8 cellular contexts compared by ENCODE assay signal in genomic region chr1:100868364-100868995, GRCh38. TPM values are rescaled to one million over a fixed set of nuclear protein-coding genes. Genes with fewer than 3 reads are reported as not detected.
DNase-seq lines count a peak whose midpoint lies in the region; ATAC-seq, FAIRE-seq and TF ChIP-seq lines count a peak whose summit lies in the region.

No MANE protein-coding gene starts in this region.

- DNase-seq in NCI-H1417 (lab: John Stamatoyannopoulos, UW): peak; percentile 7 to 61 (median 33)
- DNase-seq in NCI-H1417 treated with DMSO at 0.1 percent for 48 hours (lab: John Stamatoyannopoulos, UW): no peak
- peak; percentile 56 for DNase-seq in NB4 (ENCODE audit: low read depth)
- DNase-seq in K562 (ENCODE audit: extremely low read depth in 1 of 4, low spot score in 3 of 4): peak in 3 of 4 experiments; percentile 9 to 51 (median 14)
- DNase-seq in HepG2 (ENCODE audit: low spot score): peak; percentile 22
- DNase-seq in activated CD4-positive, alpha-beta T cell treated with anti-CD3 and anti-CD28 coated beads, Interleukin-2, amount 50 U/mL, for 48 hours: no peak

- H3K36me3 ChIP-seq in K562 (ENCODE audit: control insufficient read depth, insufficient read depth, low read length) (no peaks in the 10 kb centered on the region), HepG2 (replicated peaks in 1 of 2; ENCODE audit: control insufficient read depth in 1 of 2, insufficient read depth in 2 of 2, low read length in 2 of 2) (no peaks in the 10 kb centered on the region)

- H3K4me3 ChIP-seq in NB4 (ENCODE audit: low read depth, low read length) (no peak overlapping the region), K562 (no peak overlapping the region), HepG2 (replicated peaks in 1 of 3; ENCODE audit: insufficient read depth in 1 of 3, low read depth in 2 of 3, low read length in 3 of 3) (no peak overlapping the region)

- TF ChIP-seq EP300 in K562 (IDR thresholded peaks at IDR 0.05; ENCODE audit: low read length) (no peak), HepG2 (IDR thresholded peaks at IDR 0.05; ENCODE audit: low read depth in 2 of 2, low read length in 2 of 2) (no peak), HepG2 (CRISPR knock-in tag; IDR thresholded peaks at IDR 0.05; ENCODE audit: borderline replicate concordance) (no peak)

- TF ChIP-seq RAD21 in K562 (CRISPR knock-in tag; conservative IDR thresholded peaks at IDR 0.05 in 1 of 2, IDR thresholded peaks at IDR 0.05 in 1 of 2) (peak; percentile 84 to 89), HepG2 (CRISPR knock-in tag; IDR thresholded peaks at IDR 0.05) (peak; percentile 39; the same call in 1 of the 2 replicates)

- peak; percentile 29 for FAIRE-seq in K562 (lab: Jason Lieb, UNC)
- FAIRE-seq in HepG2 (lab: Jason Lieb, UNC): no peak

- no peak for TF ChIP-seq POLR2A in NB4 (IDR thresholded peaks at IDR 0.05; ENCODE audit: extremely low read depth, insufficient read length)
- TF ChIP-seq POLR2A in K562 (conservative IDR thresholded peaks at IDR 0.05): no peak
- TF ChIP-seq POLR2A in HepG2 (IDR thresholded peaks at IDR 0.05; ENCODE audit: insufficient read depth in 1 of 2, low read depth in 2 of 2, low read length in 2 of 2): no peak

- in situ Hi-C loops in K562 (cut with MboI): loop anchor here (10.0 to 25.0 kb wide), 3 partner anchors 114 to 1064 kb away; no protein-coding TSS in a partner anchor
- in situ Hi-C loops in HepG2 (cut with HindIII; ENCODE audit: extremely low pct_ligation_motif_present, low pct_unique_long_range_greater_than_20kb): loop anchor here (5.0 to 25.0 kb wide), 3 partner anchors 264 to 1056 kb away; no protein-coding TSS in a partner anchor

- H3K4me2 ChIP-seq in K562 (ENCODE audit: insufficient read depth, low read length) (no peak overlapping the region), HepG2 (ENCODE audit: low read depth, low read length) (no peak overlapping the region)

- H3K79me2 ChIP-seq in K562 (ENCODE audit: control insufficient read depth, insufficient read depth, low read length) (no peaks in the 10 kb centered on the region), HepG2 (ENCODE audit: insufficient read depth, low read length) (no peaks in the 10 kb centered on the region)

- H3K27me3 ChIP-seq in K562 (ENCODE audit: control insufficient read depth in 2 of 2, insufficient read depth in 2 of 2, low read length in 2 of 2) (no peaks in the 10 kb centered on the region), HepG2 (ENCODE audit: control insufficient read depth in 1 of 2, insufficient read depth in 2 of 2, low read length in 2 of 2) (no peaks in the 10 kb centered on the region)

- no peak overlapping the region for H3K27ac ChIP-seq in K562 (ENCODE audit: extremely low read depth, low read depth, low read length)
- no peak overlapping the region for H3K27ac ChIP-seq in HepG2 (ENCODE audit: extremely low read length, insufficient read depth, low read length)

- TF ChIP-seq CTCF in NB4 (IDR thresholded peaks at IDR 0.05; ENCODE audit: low read depth, low read length): no peak
- TF ChIP-seq CTCF in K562 (IDR thresholded peaks at IDR 0.05 in 2 of 3, conservative IDR thresholded peaks at IDR 0.05 in 1 of 3; ENCODE audit: insufficient read depth in 2 of 3, low read depth in 1 of 3, low read length in 3 of 3): peak in 2 of 3 experiments; percentile 26 to 81; a peak in 4 of 6 replicates
- TF ChIP-seq CTCF in HepG2 (CRISPR knock-in tag; IDR thresholded peaks at IDR 0.05): peak; percentile 53

- no peaks in the 10 kb centered on the region for H3K9me1 ChIP-seq in K562 (ENCODE audit: control insufficient read depth, insufficient read depth, low read length)

- CTCF ChIA-PET in K562 (lab: Yijun Ruan, JAX; ENCODE audit: low intra/inter-chr PET ratio) (interaction anchor here (0.6 to 2.1 kb wide), 6 partner anchors 33 to 1059 kb away, joined by 4 to 15 read pairs (median 8); no protein-coding TSS in a partner anchor), HepG2 (lab: Yijun Ruan, JAX; ENCODE audit: low intra/inter-chr PET ratio, low total read pairs) (interaction anchor here (0.8 to 3.0 kb wide), 4 partner anchors 33 to 413 kb away, joined by 6 to 20 read pairs (median 8); no protein-coding TSS in a partner anchor)

- H4K20me1 ChIP-seq in K562 (replicated peaks; ENCODE audit: control insufficient read depth, insufficient read depth, low read length): no peaks in the 10 kb centered on the region
- no peaks in the 10 kb centered on the region for H4K20me1 ChIP-seq in HepG2 (ENCODE audit: insufficient read depth, low read length)

- H3K9me3 ChIP-seq in K562 (replicated peaks; ENCODE audit: control insufficient read depth, insufficient read depth, low read depth, low read length) (no peaks in the 10 kb centered on the region), HepG2 (ENCODE audit: low read length) (no peaks in the 10 kb centered on the region)

- H2AFZ ChIP-seq in K562 (ENCODE audit: low read depth, low read length) (no peak overlapping the region), HepG2 (ENCODE audit: low read length) (no peak overlapping the region)

- ATAC-seq in K562 (peak; percentile 65; the same call in 1 of the 3 replicates), HepG2 (0 out of 3 replicates have a peak, but pooled peaks have one; percentile 27), HG03135 (IDR thresholded peaks at IDR 0.05; ENCODE audit: unreplicated experiment) (no peak), HG02938 (IDR thresholded peaks at IDR 0.05; ENCODE audit: unreplicated experiment) (no peak)

- BruUV-seq in K562 (replicated peaks; lab: Mats Ljungman, UMichigan) (no TSS peak), HepG2 (replicated peaks; lab: Mats Ljungman, UMichigan) (no TSS peak)

- no peak overlapping the region for H3K9ac ChIP-seq in K562 (ENCODE audit: insufficient read depth in 1 of 2, low read depth in 2 of 2, low read length in 2 of 2)
- H3K9ac ChIP-seq in HepG2 (ENCODE audit: insufficient read depth, low read depth, low read length): no peak overlapping the region

- POLR2A ChIA-PET in K562 (lab: Yijun Ruan, JAX) (interaction anchor here (0.7 to 1.0 kb wide), 2 partner anchors 15 to 167 kb away, joined by 3 to 4 read pairs; no protein-coding TSS in a partner anchor), HepG2 (lab: Yijun Ruan, JAX) (no interaction called here)

- WGBS in K562 (ENCODE audit: insufficient coverage, low coverage, missing lambda C conversion rate): 8% methylated on average over 7 of the region's 7 CpGs
- 15% methylated on average over 7 of the region's 7 CpGs for WGBS in HepG2 (ENCODE audit: low lambda C conversion rate)

- H3K4me1 ChIP-seq in K562 (replicated peaks in 1 of 2; ENCODE audit: control insufficient read depth in 2 of 2, insufficient read depth in 2 of 2, low read length in 2 of 2) (no peaks in the 10 kb centered on the region), HepG2 (ENCODE audit: insufficient read depth, low read length) (no peaks in the 10 kb centered on the region)

- intact Hi-C loops in K562 (cut with micrococcal nuclease) (loop anchor here (1.0 to 5.0 kb wide), 3 partner anchors 326 to 1060 kb away; no protein-coding TSS in a partner anchor), HepG2 (cut with micrococcal nuclease; ENCODE audit: unreplicated experiment) (loop anchor here (1.0 to 5.0 kb wide), 5 partner anchors 34 to 1061 kb away; no protein-coding TSS in a partner anchor)

RNA-seq across cellular contexts. Expression of gene EXTL2, which starts 26.2 kb away (rescaled TPM):
- total RNA-seq in K562 (2011; cell fraction: chromatin; rRNA removed; ENCODE audit: low replicate concordance): 22.5 and 64.7 TPM in 2 replicates
- 18.0 and 20.9 TPM in 2 replicates for total RNA-seq in K562 (2011; cell fraction: nucleolus; rRNA removed)
- 37.9 and 70.1 TPM in 2 replicates for total RNA-seq in K562 (2011; cell fraction: nucleoplasm; rRNA removed)
- total RNA-seq in K562 (2014; rRNA removed) (8.5 and 9.1 TPM in 2 replicates), K562 (2014; rRNA removed; fragmentation: Illumina TruSeq; extraction: Trizol) (27.7 and 29.4 TPM in 2 replicates), K562 (2015; rRNA removed; fragmentation: Illumina TruSeq; extraction: Trizol) (25.0 and 26.0 TPM in 2 replicates), K562 (2021) (16.8 and 17.0 TPM in 2 replicates), HepG2 (2016; rRNA removed; fragmentation: Illumina TruSeq; extraction: Trizol) (18.8 and 23.5 TPM in 2 replicates)
- polyA plus RNA-seq in K562 (2011; rRNA removed) (29.7 and 40.7 TPM in 2 replicates), K562 (2014; fragmentation: Illumina TruSeq; extraction: Trizol) (20.4 and 21.2 TPM in 2 replicates), K562 (2014; fragmentation: Nextera tagmentation; extraction: Ambion mirVana) (10 to 100 TPM; 30.5 to 38.6 TPM), K562 (2014; rRNA removed) (14.1 and 17.9 TPM in 2 replicates), HepG2 (2011; rRNA removed) (16.0 and 22.0 TPM in 2 replicates)
- 7.8 and 12.4 TPM in 2 replicates for polyA plus RNA-seq in K562 (2011; cell fraction: cytosol; rRNA removed)
- polyA plus RNA-seq in K562 (2011; cell fraction: nucleus; rRNA removed): 28.9 and 33.0 TPM in 2 replicates
- 15.7 and 21.4 TPM in 2 replicates for polyA plus RNA-seq in K562 (2012)
- polyA minus RNA-seq in K562 (2011; rRNA and poly(A)+ RNA removed): 25.9 and 28.3 TPM in 2 replicates
- polyA minus RNA-seq in K562 (2011; cell fraction: cytosol; rRNA and poly(A)+ RNA removed): 6.7 and 13.1 TPM in 2 replicates
- 19.9 and 35.4 TPM in 2 replicates for polyA minus RNA-seq in K562 (2011; cell fraction: nucleus; rRNA and poly(A)+ RNA removed)
- total RNA-seq in HepG2 (2016; cell fraction: cytosol; rRNA removed; fragmentation: Illumina TruSeq; extraction: Trizol; ENCODE audit: low read depth): 2.2 and 2.6 TPM in 2 replicates
- total RNA-seq in HepG2 (2016; cell fraction: insoluble cytoplasmic fraction; rRNA removed; fragmentation: Illumina TruSeq; extraction: Trizol): 18.7 and 25.4 TPM in 2 replicates
- 10.3 and 10.4 TPM in 2 replicates for total RNA-seq in HepG2 (2016; cell fraction: membrane; rRNA removed; fragmentation: Illumina TruSeq; extraction: Trizol)
- 33.3 and 34.8 TPM in 2 replicates for total RNA-seq in HepG2 (2016; cell fraction: nucleus; rRNA removed; fragmentation: Illumina TruSeq; extraction: Trizol)
- 6.5 and 12.0 TPM in 2 replicates for polyA plus RNA-seq in HepG2 (2011; cell fraction: cytosol; rRNA removed)
- 13.3 and 16.1 TPM in 2 replicates for polyA plus RNA-seq in HepG2 (2011; cell fraction: nucleus; rRNA removed)
- polyA plus RNA-seq in HepG2 (2012): 12.7 and 13.2 TPM in 2 replicates
- polyA plus RNA-seq in HepG2 (2016; cell fraction: cytosol; fragmentation: Illumina TruSeq; extraction: Trizol; ENCODE audit: low read depth): 2.0 and 2.8 TPM in 2 replicates
- polyA plus RNA-seq in HepG2 (2016; cell fraction: insoluble cytoplasmic fraction; fragmentation: Illumina TruSeq; extraction: Trizol; ENCODE audit: low read depth): 12.7 and 16.6 TPM in 2 replicates
- polyA plus RNA-seq in HepG2 (2016; cell fraction: membrane; fragmentation: Illumina TruSeq; extraction: Trizol; ENCODE audit: low read depth): 6.5 and 6.9 TPM in 2 replicates
- 37.2 and 44.6 TPM in 2 replicates for polyA plus RNA-seq in HepG2 (2016; cell fraction: nucleus; fragmentation: Illumina TruSeq; extraction: Trizol; ENCODE audit: insufficient read depth, low read depth)
- 5.6 TPM in 2 replicates for polyA minus RNA-seq in HepG2 (2011; rRNA and poly(A)+ RNA removed; ENCODE audit: low replicate concordance)
- 7.3 and 9.6 TPM in 2 replicates for polyA minus RNA-seq in HepG2 (2011; cell fraction: cytosol; rRNA and poly(A)+ RNA removed)
- 39.4 and 47.2 TPM in 2 replicates for polyA minus RNA-seq in HepG2 (2011; cell fraction: nucleus; rRNA and poly(A)+ RNA removed)

RNA-seq across cellular contexts. Expression of gene SLC30A7, which starts 27.4 kb away (rescaled TPM):
- 26.7 and 40.9 TPM in 2 replicates for total RNA-seq in K562 (2011; cell fraction: chromatin; rRNA removed; ENCODE audit: low replicate concordance)
- 7.3 and 9.2 TPM in 2 replicates for total RNA-seq in K562 (2011; cell fraction: nucleolus; rRNA removed)
- total RNA-seq in K562 (2011; cell fraction: nucleoplasm; rRNA removed): 23.0 and 38.4 TPM in 2 replicates
- total RNA-seq in K562 (2014; rRNA removed) (7.2 and 7.4 TPM in 2 replicates), K562 (2014; rRNA removed; fragmentation: Illumina TruSeq; extraction: Trizol) (17.1 and 19.5 TPM in 2 replicates), K562 (2015; rRNA removed; fragmentation: Illumina TruSeq; extraction: Trizol) (14.0 and 14.6 TPM in 2 replicates), K562 (2021) (14.0 and 15.1 TPM in 2 replicates), HepG2 (2016; rRNA removed; fragmentation: Illumina TruSeq; extraction: Trizol) (27.4 and 40.8 TPM in 2 replicates)
- polyA plus RNA-seq in K562 (2011; rRNA removed) (6.0 and 7.2 TPM in 2 replicates), K562 (2014; fragmentation: Illumina TruSeq; extraction: Trizol) (5.5 and 5.8 TPM in 2 replicates), K562 (2014; fragmentation: Nextera tagmentation; extraction: Ambion mirVana) (1 to 10 TPM; 4.3 to 9.3 TPM), K562 (2014; rRNA removed) (3.5 and 3.6 TPM in 2 replicates), HepG2 (2011; rRNA removed) (8.3 and 8.9 TPM in 2 replicates)
- polyA plus RNA-seq in K562 (2011; cell fraction: cytosol; rRNA removed): 1.7 and 3.6 TPM in 2 replicates
- 8.3 and 9.2 TPM in 2 replicates for polyA plus RNA-seq in K562 (2011; cell fraction: nucleus; rRNA removed)
- polyA plus RNA-seq in K562 (2012): 2.9 and 3.0 TPM in 2 replicates
- polyA minus RNA-seq in K562 (2011; rRNA and poly(A)+ RNA removed): 13.4 and 14.2 TPM in 2 replicates
- polyA minus RNA-seq in K562 (2011; cell fraction: cytosol; rRNA and poly(A)+ RNA removed): 9.3 and 12.6 TPM in 2 replicates
- polyA minus RNA-seq in K562 (2011; cell fraction: nucleus; rRNA and poly(A)+ RNA removed): 6.5 and 9.0 TPM in 2 replicates
- total RNA-seq in HepG2 (2016; cell fraction: cytosol; rRNA removed; fragmentation: Illumina TruSeq; extraction: Trizol; ENCODE audit: low read depth): 13.4 and 16.0 TPM in 2 replicates
- 25.9 and 40.2 TPM in 2 replicates for total RNA-seq in HepG2 (2016; cell fraction: insoluble cytoplasmic fraction; rRNA removed; fragmentation: Illumina TruSeq; extraction: Trizol)
- 8.9 and 10.3 TPM in 2 replicates for total RNA-seq in HepG2 (2016; cell fraction: membrane; rRNA removed; fragmentation: Illumina TruSeq; extraction: Trizol)
- 46.2 and 56.7 TPM in 2 replicates for total RNA-seq in HepG2 (2016; cell fraction: nucleus; rRNA removed; fragmentation: Illumina TruSeq; extraction: Trizol)
- polyA plus RNA-seq in HepG2 (2011; cell fraction: cytosol; rRNA removed): 3.4 and 6.7 TPM in 2 replicates
- polyA plus RNA-seq in HepG2 (2011; cell fraction: nucleus; rRNA removed): 6.1 and 9.3 TPM in 2 replicates
- 6.4 and 6.7 TPM in 2 replicates for polyA plus RNA-seq in HepG2 (2012)
- polyA plus RNA-seq in HepG2 (2016; cell fraction: cytosol; fragmentation: Illumina TruSeq; extraction: Trizol; ENCODE audit: low read depth): 0.55 and 0.59 TPM in 2 replicates
- polyA plus RNA-seq in HepG2 (2016; cell fraction: insoluble cytoplasmic fraction; fragmentation: Illumina TruSeq; extraction: Trizol; ENCODE audit: low read depth): 8.2 and 8.3 TPM in 2 replicates
- 1.1 and 1.5 TPM in 2 replicates for polyA plus RNA-seq in HepG2 (2016; cell fraction: membrane; fragmentation: Illumina TruSeq; extraction: Trizol; ENCODE audit: low read depth)
- polyA plus RNA-seq in HepG2 (2016; cell fraction: nucleus; fragmentation: Illumina TruSeq; extraction: Trizol; ENCODE audit: insufficient read depth, low read depth): 22.6 and 23.4 TPM in 2 replicates
- 19.9 and 29.7 TPM in 2 replicates for polyA minus RNA-seq in HepG2 (2011; rRNA and poly(A)+ RNA removed; ENCODE audit: low replicate concordance)
- polyA minus RNA-seq in HepG2 (2011; cell fraction: cytosol; rRNA and poly(A)+ RNA removed): 16.4 and 22.7 TPM in 2 replicates
- 19.2 and 20.5 TPM in 2 replicates for polyA minus RNA-seq in HepG2 (2011; cell fraction: nucleus; rRNA and poly(A)+ RNA removed)

Comparison
In these comparisons a context has a peak if more than half of its experiments do, and no peak if none do; other contexts are left out.
1. DNase-seq: peak in NCI-H1417 (3 of 3), NB4 (single experiment), K562 (3 of 4) and HepG2 (single experiment); none in NCI-H1417 treated with DMSO at 0.1 percent for 48 hours (single experiment) and activated CD4-positive, alpha-beta T cell treated with anti-CD3 and anti-CD28 coated beads, Interleukin-2, amount 50 U/mL, for 48 hours (0 of 2).
2. ATAC-seq: peak in K562 (single experiment) and HepG2 (single experiment); none in HG03135 (single experiment) and HG02938 (single experiment).